8 cellular contexts compared by ENCODE assay signal in genomic region chr17:8221663-8222379, GRCh38. TPM values are rescaled to one million over a fixed set of nuclear protein-coding genes. Genes with fewer than 3 reads are reported as not detected.
A peak's percentile ranks its signal among the peaks of the same experiment; 100 is the strongest.
DNase-seq lines count a peak whose midpoint lies in the region; ATAC-seq and TF ChIP-seq lines count a peak whose summit lies in the region.

No MANE protein-coding gene starts in this region.

- peak in 1 of 3 donors; percentile 37 for TF ChIP-seq POLR2A in body of pancreas (IDR thresholded peaks at IDR 0.05)

- intact Hi-C loops in body of pancreas (cut with DNase I): no loop called here

- H3K9me3 ChIP-seq in body of pancreas (no peaks in the 10 kb centered on the region), iPS-18a (ENCODE audit: control insufficient read depth, low read depth, low read length) (no peaks in the 10 kb centered on the region), skeletal muscle satellite cell (replicated peaks; ENCODE audit: low read length) (no peaks in the 10 kb centered on the region)

- ATAC-seq in GM18499 (IDR thresholded peaks at IDR 0.05; ENCODE audit: insufficient read depth, unreplicated experiment): peak; percentile 43
- ATAC-seq in HG02884 (IDR thresholded peaks at IDR 0.05; ENCODE audit: unreplicated experiment): peak; percentile 28
- ATAC-seq in body of pancreas: peak; percentile 63

- H3K27me3 ChIP-seq in body of pancreas (no peaks in the 10 kb centered on the region), iPS-18a (ENCODE audit: control insufficient read depth, insufficient read depth, low read length) (no peaks in the 10 kb centered on the region), skeletal muscle satellite cell (ENCODE audit: control insufficient read depth, insufficient read depth, low read length) (no peaks in the 10 kb centered on the region)

- peak overlapping the region; percentile 91 for H3K4me2 ChIP-seq in skeletal muscle satellite cell (ENCODE audit: low read length)

- H3K36me3 ChIP-seq in body of pancreas (replicated peaks in 1 of 2; ENCODE audit: insufficient read depth in 1 of 2, low read depth in 2 of 2) (no peaks in the 10 kb centered on the region), iPS-18a (ENCODE audit: control insufficient read depth, low read depth, low read length) (no peaks in the 10 kb centered on the region), skeletal muscle satellite cell (ENCODE audit: insufficient read depth, low read length) (no peaks in the 10 kb centered on the region)

- DNase-seq in NCI-H187 treated with DMSO at 0.1 percent for 48 hours (lab: John Stamatoyannopoulos, UW) (peak; percentile 36), UCSD-AML1 (lab: John Stamatoyannopoulos, UW; ENCODE audit: unreplicated experiment) (peak; percentile 87), body of pancreas (peak; percentile 87 to 92 (median 90)), HuH-7.5 (ENCODE audit: low spot score) (no peak)

- no peak for TF ChIP-seq CTCF in body of pancreas (IDR thresholded peaks at IDR 0.05)

- H3K4me1 ChIP-seq in body of pancreas (peaks cover 39% of the 10 kb centered on the region), iPS-18a (ENCODE audit: control insufficient read depth, low read depth, low read length) (no peaks in the 10 kb centered on the region), skeletal muscle satellite cell (ENCODE audit: control insufficient read depth, insufficient read depth, low read length) (peaks cover 16% of the 10 kb centered on the region)

- peak overlapping the region; percentile 90 to 96 (median 92) for H3K27ac ChIP-seq in body of pancreas
- H3K27ac ChIP-seq in iPS-18a (ENCODE audit: low read length): peak overlapping the region; percentile 72

- H3K4me3 ChIP-seq in body of pancreas (peak overlapping the region; percentile 20 to 38), iPS-18a (ENCODE audit: low read length) (peak overlapping the region; percentile 93), skeletal muscle satellite cell (ENCODE audit: low read length) (peak overlapping the region; percentile 98)

- WGBS in body of pancreas, 2 donors: 1 to 3% methylated on average over 33 to 40 of the region's 40 CpGs

- H3K9ac ChIP-seq in iPS-18a (ENCODE audit: low read length) (peak overlapping the region; percentile 93), skeletal muscle satellite cell (ENCODE audit: low read depth, low read length) (peak overlapping the region; percentile 97)

RNA-seq across cellular contexts. Expression of gene AURKB, which starts 11.4 kb away (rescaled TPM):
- not detected for total RNA-seq in body of pancreas
- 11.7 and 17.9 TPM in 2 replicates for total RNA-seq in skeletal muscle satellite cell (2012; rRNA removed)

RNA-seq across cellular contexts. Expression of gene CTC1, which starts 26.0 kb away (rescaled TPM):
- 10 to 100 TPM; 25.7 to 49.1 TPM for total RNA-seq in body of pancreas
- 2.0 and 4.8 TPM in 2 replicates for total RNA-seq in skeletal muscle satellite cell (2012; rRNA removed)

RNA-seq across cellular contexts. Expression of gene PFAS, which starts 27.3 kb away (rescaled TPM):
- total RNA-seq in body of pancreas: 10 to 100 TPM in 1 of 2 donors, 1 to 10 TPM in 1; 9.9 to 33.0 TPM
- total RNA-seq in skeletal muscle satellite cell (2012; rRNA removed): 53.0 and 58.8 TPM in 2 replicates

RNA-seq across cellular contexts. Expression of gene BORCS6, which starts 31.8 kb away (rescaled TPM):
- total RNA-seq in body of pancreas: 10 to 100 TPM; 11.9 to 16.2 TPM
- total RNA-seq in skeletal muscle satellite cell (2012; rRNA removed): 5.5 and 6.1 TPM in 2 replicates

RNA-seq across cellular contexts. Expression of gene TMEM107, which starts 45.6 kb away (rescaled TPM):
- 10 to 100 TPM in 1 of 2 donors, 1 to 10 TPM in 1; 7.6 to 12.7 TPM for total RNA-seq in body of pancreas
- 26.4 and 30.8 TPM in 2 replicates for total RNA-seq in skeletal muscle satellite cell (2012; rRNA removed)

Comparison
In these comparisons a context has a peak if more than half of its experiments do, and no peak if none do; other contexts are left out.
1. H3K4me3 ChIP-seq: peak in every context shown above with its lines; median percentile 98 in skeletal muscle satellite cell; 93 in iPS-18a; 29 in body of pancreas.